23 cellular contexts compared by ENCODE assay signal in the genomic region with DNA sequence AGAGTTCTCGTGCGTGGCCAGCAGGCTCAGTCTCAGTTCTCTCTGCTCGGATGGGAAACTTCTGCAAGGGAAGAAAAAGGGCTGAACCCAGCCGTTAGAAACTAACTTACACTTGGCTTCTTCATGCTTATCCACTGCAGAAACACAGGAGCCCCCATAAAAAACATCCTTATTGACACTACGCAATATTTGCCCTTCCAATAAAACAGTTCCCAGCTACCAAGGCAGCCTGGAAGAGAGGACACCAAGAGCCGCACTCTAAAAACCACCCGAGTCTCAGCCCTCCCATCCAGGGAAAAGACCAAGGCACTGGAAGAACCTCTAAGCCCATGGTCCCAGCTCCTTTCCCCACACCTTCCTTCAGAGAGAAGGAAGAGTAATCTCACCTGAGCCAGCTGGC.
DNase-seq lines count a peak whose midpoint lies in the region; ATAC-seq and TF ChIP-seq lines count a peak whose summit lies in the region.
"Had no signal": no experiment of that assay in that cellular context is flagged by ENCODE, and none has a peak within 500 bp of the region (broad histone marks: within the 10 kb centered on the region; RNA-seq: fewer than 3 reads in every experiment).

No MANE protein-coding gene starts in this region.

- H3K9me3 Mint-ChIP-seq in CD8-positive, alpha-beta T cell, result no peaks in the 10 kb centered on the region
- H3K9me3 Mint-ChIP-seq in endodermal cell (no peaks in the 10 kb centered on the region), nephron (no peaks in the 10 kb centered on the region)
- H3K9me3 Mint-ChIP-seq: CD4-positive, CD25-positive, alpha-beta regulatory T cell had no signal

- H3K9ac ChIP-seq in endodermal cell (ENCODE audit: extremely low read depth, low read length, poor library complexity, severe bottlenecking), result no peak overlapping the region
- H3K9ac ChIP-seq: BLaER1, SK-N-SH had no signal

- H3K36me3 Mint-ChIP-seq in CD8-positive, alpha-beta T cell, result peaks cover 26% of the 10 kb centered on the region
- peaks cover 52% of the 10 kb centered on the region for H3K36me3 Mint-ChIP-seq in endodermal cell (ENCODE audit: low read depth)
- H3K36me3 Mint-ChIP-seq in nephron (ENCODE audit: low read depth), result peaks cover 32% of the 10 kb centered on the region

- in situ Hi-C loops in G401 (cut with HindIII; ENCODE audit: low sequenced_read_pairs), result no loop called here

- H3K27me3 Mint-ChIP-seq in CD8-positive, alpha-beta T cell (ENCODE audit: low read depth), result no peaks in the 10 kb centered on the region
- H3K27me3 Mint-ChIP-seq in endodermal cell (ENCODE audit: insufficient read depth) (no peaks in the 10 kb centered on the region), nephron (ENCODE audit: low read depth) (peaks cover 4% of the 10 kb centered on the region)
- H3K27me3 Mint-ChIP-seq: CD4-positive, CD25-positive, alpha-beta regulatory T cell had no signal

- H3K36me3 ChIP-seq in CD8-positive, alpha-beta T cell (ENCODE audit: insufficient read depth, low read length), result no peaks in the 10 kb centered on the region
- peaks cover 78% of the 10 kb centered on the region for H3K36me3 ChIP-seq in endodermal cell (ENCODE audit: control insufficient read depth, insufficient read depth, low read length)
- H3K36me3 ChIP-seq in uterus, result no peaks in the 10 kb centered on the region

- POLR2A ChIA-PET in CD8-positive, alpha-beta T cell (lab: Charles Lee), result no interaction called here

- ATAC-seq in CD8-positive, alpha-beta T cell, result no peak
- no peak for ATAC-seq in GM19351 (IDR thresholded peaks at IDR 0.05; ENCODE audit: unreplicated experiment)
- ATAC-seq: HCT116, PC-3 had no signal

- H3K27ac Mint-ChIP-seq in CD8-positive, alpha-beta T cell, result peak overlapping the region; percentile 37
- H3K27ac Mint-ChIP-seq in endodermal cell (peak overlapping the region; percentile 4), nephron (peak overlapping the region in 2 of 3 experiments; percentile 44 to 65)
- H3K27ac Mint-ChIP-seq: CD4-positive, CD25-positive, alpha-beta regulatory T cell had no signal

- DNase-seq in CD8-positive, alpha-beta T cell, result no peak
- DNase-seq in LNCaP clone FGC (ENCODE audit: low read depth) (peak; percentile 50), endodermal cell (no peak), NCI-H345 treated with DMSO at 0.1 percent for 48 hours (lab: John Stamatoyannopoulos, UW; ENCODE audit: unreplicated experiment) (no peak), uterus (no peak), G401 (ENCODE audit: low spot score) (no peak)
- DNase-seq: CD4-positive, CD25-positive, alpha-beta regulatory T cell; IMR-90; KG1; NCI-H1048; NCI-H1417; NCI-H1694; NCI-H2081; NCI-H2171; NCI-H226; NCI-H524; NCI-H748 treated with DMSO at 0.1 percent for 48 hours; PC-3; SK-N-SH had no signal

- H3K27me3 ChIP-seq in CD8-positive, alpha-beta T cell (ENCODE audit: insufficient read depth, low read length), result no peaks in the 10 kb centered on the region
- H3K27me3 ChIP-seq in endodermal cell (ENCODE audit: control insufficient read depth, insufficient read depth, low read length, poor library complexity, severe bottlenecking) (no peaks in the 10 kb centered on the region), uterus (no peaks in the 10 kb centered on the region)
- H3K27me3 ChIP-seq: BLaER1 had no signal

- H3K4me3 ChIP-seq in CD8-positive, alpha-beta T cell (ENCODE audit: low read depth, low read length), result no peak overlapping the region
- H3K4me3 ChIP-seq in LNCaP clone FGC (ENCODE audit: low read depth, low read length) (no peak overlapping the region), endodermal cell (ENCODE audit: low read length) (no peak overlapping the region), uterus (no peak overlapping the region)
- H3K4me3 ChIP-seq: BLaER1 had no signal

- 77 to 79% methylated on average over 5 to 7 of the region's 7 CpGs for WGBS in endodermal cell (ENCODE audit: insufficient coverage in 1 of 2, insufficient read length in 1 of 2), 2 experiments

- no peaks in the 10 kb centered on the region for H3K9me3 ChIP-seq in CD8-positive, alpha-beta T cell (ENCODE audit: low read length)
- H3K9me3 ChIP-seq in endodermal cell (ENCODE audit: control insufficient read depth, low read length) (no peaks in the 10 kb centered on the region), uterus (no peaks in the 10 kb centered on the region)
- H3K9me3 ChIP-seq: BLaER1, SK-N-SH had no signal

- peaks cover 60% of the 10 kb centered on the region for H3K4me1 Mint-ChIP-seq in CD8-positive, alpha-beta T cell (ENCODE audit: low read depth)
- peaks cover 72% of the 10 kb centered on the region for H3K4me1 Mint-ChIP-seq in endodermal cell
- H3K4me1 Mint-ChIP-seq in nephron, result peaks cover 48% of the 10 kb centered on the region

- intact Hi-C loops in CD8-positive, alpha-beta T cell (cut with DNase I, micrococcal nuclease), result no loop called here
- intact Hi-C loops in uterus (cut with DNase I; ENCODE audit: low total_unique reads), result no loop called here

- H3K4me3 Mint-ChIP-seq in CD8-positive, alpha-beta T cell, result no peak overlapping the region
- H3K4me3 Mint-ChIP-seq in endodermal cell (no peak overlapping the region), nephron (no peak overlapping the region)
- H3K4me3 Mint-ChIP-seq: CD4-positive, CD25-positive, alpha-beta regulatory T cell had no signal

- CTCF ChIA-PET in CD8-positive, alpha-beta T cell (lab: Charles Lee), result no interaction called here

- no peak overlapping the region for H3K27ac ChIP-seq in CD8-positive, alpha-beta T cell (ENCODE audit: low read depth, low read length)
- H3K27ac ChIP-seq in endodermal cell (ENCODE audit: low read depth, low read length), result no peak overlapping the region
- H3K27ac ChIP-seq in uterus, result no peak overlapping the region
- H3K27ac ChIP-seq: BLaER1 had no signal

- TF ChIP-seq CTCF in CD8-positive, alpha-beta T cell (IDR thresholded peaks at IDR 0.05), result no peak
- TF ChIP-seq CTCF in LNCaP clone FGC (IDR thresholded peaks at IDR 0.05; ENCODE audit: control insufficient read depth, extremely low read depth, insufficient read depth) (no peak), endodermal cell (conservative IDR thresholded peaks at IDR 0.05) (no peak), nephron (IDR thresholded peaks at IDR 0.05; ENCODE audit: unreplicated experiment in 3 of 3) (no peak), uterus (IDR thresholded peaks at IDR 0.05) (no peak)

- no peak for TF ChIP-seq POLR2A in uterus (IDR thresholded peaks at IDR 0.05)

- peaks cover 15% of the 10 kb centered on the region for H3K4me1 ChIP-seq in CD8-positive, alpha-beta T cell (ENCODE audit: insufficient read depth, low read length)
- peaks cover 46% of the 10 kb centered on the region for H3K4me1 ChIP-seq in endodermal cell (ENCODE audit: control insufficient read depth, insufficient read depth, low read length)
- H3K4me1 ChIP-seq in uterus, result peaks cover 0 to 8% of the 10 kb centered on the region in 2 donors
- H3K4me1 ChIP-seq: BLaER1 had no signal

Comparison
In these comparisons a context has a peak if more than half of its experiments do, and no peak if none do; other contexts are left out.
1. H3K27ac Mint-ChIP-seq: peak in every context shown above with its lines; median percentile 54 in nephron; 37 in CD8-positive, alpha-beta T cell; 4 in endodermal cell.